8 cellular contexts compared by ENCODE assay signal in genomic region chr12:84036912-84037311, GRCh38.
"Had no signal": no experiment of that assay in that cellular context is flagged by ENCODE, and none has a peak within 500 bp of the region (broad histone marks: within the 10 kb centered on the region; RNA-seq: fewer than 3 reads in every experiment).

No MANE protein-coding gene starts in this region.

- H3K36me3 ChIP-seq: HAP-1 had no signal

- DNase-seq: H7, HFFc6 had no signal

- H3K4me3 ChIP-seq: GM23338, HAP-1 had no signal

- H3K27ac Mint-ChIP-seq: GM23338, HFFc6, IgD-negative memory B cell had no signal

- H3K36me3 Mint-ChIP-seq: IgD-negative memory B cell had no signal

- H3K27me3 Mint-ChIP-seq: IgD-negative memory B cell had no signal

- ATAC-seq: GM23338, HCT116, HepG2 had no signal

- FAIRE-seq: HepG2 had no signal

- H2AFZ ChIP-seq: GM23338 had no signal

- H3K27ac ChIP-seq: HL-60 had no signal

- H3K4me2 ChIP-seq: GM23338 had no signal

- H3K4me3 Mint-ChIP-seq: GM23338, HFFc6, IgD-negative memory B cell had no signal

- H3K4me1 ChIP-seq: HAP-1 had no signal

- H3K9me3 ChIP-seq: HAP-1 had no signal

- H3K4me1 Mint-ChIP-seq: GM23338, IgD-negative memory B cell had no signal
